ENCODE assay signal across 16 cellular contexts in genomic region chr2:10760794-10761504, GRCh38.
"Had no signal": no experiment of that assay in that cellular context is flagged by ENCODE, and none has a peak within 500 bp of the region (broad histone marks: within the 10 kb centered on the region; RNA-seq: fewer than 3 reads in every experiment).

No MANE protein-coding gene starts in this region.

- H2AFZ ChIP-seq: hepatocyte had no signal

- H3K27ac ChIP-seq: foreskin keratinocyte, hepatocyte, psoas muscle had no signal

- H3K9me3 Mint-ChIP-seq: central memory CD8-positive, alpha-beta T cell; dendritic cell treated with granulocyte-macrophage colony-stimulating factor and Interleukin-4, amounts not matched to agents 40 ng/mL and 50 ng/mL, for 4 days; naive thymus-derived CD8-positive, alpha-beta T cell; stimulated activated naive B cell treated with anti-CD40 and anti-IgM and Interleukin-4, amounts not matched to agents 10 μg/mL and 1 μg/mL and 100 μg/mL, for 72 hours; type B pancreatic cell had no signal

- H3K27ac Mint-ChIP-seq: dendritic cell treated with granulocyte-macrophage colony-stimulating factor and Interleukin-4, amounts not matched to agents 40 ng/mL and 50 ng/mL, for 4 days had no signal

- DNase-seq: erythroblast; foreskin keratinocyte; head of caudate nucleus; naive thymus-derived CD8-positive, alpha-beta T cell; occipital lobe; psoas muscle; stimulated activated CD4-positive, alpha-beta T cell treated with anti-CD3 and anti-CD28 coated beads, Interleukin-2, amount 100 ng/mL, for 24 hours; stimulated activated CD4-positive, alpha-beta T cell treated with anti-CD3 and anti-CD28 coated beads, Interleukin-4, amount 100 ng/mL, for 4 hours; stimulated activated naive B cell treated with anti-CD40 and anti-IgM and Interleukin-4, amounts not matched to agents 10 μg/mL and 1 μg/mL and 100 μg/mL, for 72 hours had no signal

- H3K4me3 Mint-ChIP-seq: central memory CD8-positive, alpha-beta T cell; dendritic cell treated with granulocyte-macrophage colony-stimulating factor and Interleukin-4, amounts not matched to agents 40 ng/mL and 50 ng/mL, for 4 days; naive thymus-derived CD8-positive, alpha-beta T cell; stimulated activated naive B cell treated with anti-CD40 and anti-IgM and Interleukin-4, amounts not matched to agents 10 μg/mL and 1 μg/mL and 100 μg/mL, for 72 hours; type B pancreatic cell had no signal

- ATAC-seq: foreskin keratinocyte; left lobe of liver; naive thymus-derived CD8-positive, alpha-beta T cell; sciatic nerve had no signal

- H3K27me3 Mint-ChIP-seq: type B pancreatic cell had no signal

- H3K79me2 ChIP-seq: hepatocyte had no signal

- H3K4me1 ChIP-seq: foreskin keratinocyte, psoas muscle had no signal

- H3K4me1 Mint-ChIP-seq: central memory CD8-positive, alpha-beta T cell had no signal

- H3K4me3 ChIP-seq: hepatocyte, mucosa of descending colon, psoas muscle had no signal

- H3K27me3 ChIP-seq: foreskin keratinocyte, hepatocyte had no signal

- H3K36me3 Mint-ChIP-seq: naive thymus-derived CD8-positive, alpha-beta T cell; type B pancreatic cell had no signal

- H3K9me3 ChIP-seq: mucosa of descending colon, psoas muscle had no signal

- H3K4me2 ChIP-seq: hepatocyte had no signal
